Comparison of ENCODE assay signal across 8 cellular contexts in genomic region chr21:44428281-44428942, GRCh38. TPM values are rescaled to one million over a fixed set of nuclear protein-coding genes. Genes with fewer than 3 reads are reported as not detected.
DNase-seq lines count a peak whose midpoint lies in the region; ATAC-seq and TF ChIP-seq lines count a peak whose summit lies in the region.

No MANE protein-coding gene starts in this region.

- no peak overlapping the region for H3K27ac Mint-ChIP-seq in CD4-positive, alpha-beta T cell

- no peaks in the 10 kb centered on the region for H3K9me2 ChIP-seq in Karpas-422 (replicated peaks; ENCODE audit: insufficient read depth, low read length)

- H3K4me1 Mint-ChIP-seq in CD4-positive, alpha-beta T cell (ENCODE audit: low read depth), result no peaks in the 10 kb centered on the region

- H3K27ac ChIP-seq in CD4-positive, alpha-beta T cell (ENCODE audit: low read depth, low read length), result no peak overlapping the region
- H3K27ac ChIP-seq in Karpas-422 (ENCODE audit: low read length) (no peak overlapping the region), WERI-Rb-1 (no peak overlapping the region)

- H2AFZ ChIP-seq in Karpas-422 (ENCODE audit: low read length), result no peak overlapping the region

- peaks cover 9% of the 10 kb centered on the region for H3K9me3 ChIP-seq in CD4-positive, alpha-beta T cell (ENCODE audit: control insufficient read depth, low read length)
- H3K9me3 ChIP-seq in Karpas-422 (ENCODE audit: low read length) (peaks cover 23% of the 10 kb centered on the region), WERI-Rb-1 (ENCODE audit: severe bottlenecking) (peaks cover 19% of the 10 kb centered on the region)

- peak in 9 of 10 experiments; percentile 10 to 68 (median 45) for DNase-seq in CD4-positive, alpha-beta T cell
- DNase-seq in Karpas-422, result peak; percentile 83
- peak; percentile 27 for DNase-seq in WERI-Rb-1
- peak; percentile 21 for DNase-seq in cerebellar cortex (ENCODE audit: low spot score)
- peak; percentile 37 for DNase-seq in stimulated activated CD4-positive, alpha-beta T cell treated with anti-CD3 and anti-CD28 coated beads, Interleukin-4, amount 100 ng/mL, for 24 hours
- no peak for DNase-seq in HK-2 (ENCODE audit: unreplicated experiment)
- no peak for DNase-seq in OCI-M2 (lab: John Stamatoyannopoulos, UW; ENCODE audit: unreplicated experiment)

- no peak overlapping the region for H3K4me2 ChIP-seq in Karpas-422 (ENCODE audit: low read depth, low read length, poor library complexity, severe bottlenecking)

- no peak overlapping the region for H3K9ac ChIP-seq in Karpas-422 (ENCODE audit: low read length)

- H3K27me3 Mint-ChIP-seq in CD4-positive, alpha-beta T cell, result no peaks in the 10 kb centered on the region

- H3K79me2 ChIP-seq in Karpas-422 (ENCODE audit: low read length), result no peaks in the 10 kb centered on the region

- no peaks in the 10 kb centered on the region for H3K27me3 ChIP-seq in CD4-positive, alpha-beta T cell (ENCODE audit: control insufficient read depth, insufficient read depth, low read length)
- H3K27me3 ChIP-seq in Karpas-422 (ENCODE audit: low read length), result no peaks in the 10 kb centered on the region
- no peaks in the 10 kb centered on the region for H3K27me3 ChIP-seq in WERI-Rb-1 (ENCODE audit: insufficient read depth, low read depth, severe bottlenecking)

- CTCF ChIA-PET in CD4-positive, alpha-beta T cell (lab: Charles Lee), result no interaction called here

- H3K4me3 ChIP-seq in Karpas-422 (ENCODE audit: low read length), result no peak overlapping the region
- no peak overlapping the region for H3K4me3 ChIP-seq in WERI-Rb-1 (ENCODE audit: low read depth, low read length)

- H4K20me1 ChIP-seq in Karpas-422 (ENCODE audit: insufficient read depth, low read depth, low read length), result no peaks in the 10 kb centered on the region

- peaks cover 6% of the 10 kb centered on the region for H3K9me3 Mint-ChIP-seq in CD4-positive, alpha-beta T cell

- no peaks in the 10 kb centered on the region for H3K36me3 Mint-ChIP-seq in CD4-positive, alpha-beta T cell (ENCODE audit: low read depth)

- H3K4me1 ChIP-seq in Karpas-422 (ENCODE audit: low read length), result no peaks in the 10 kb centered on the region

- POLR2A ChIA-PET in CD4-positive, alpha-beta T cell (lab: Charles Lee), result interaction anchor here (0.6 to 0.9 kb wide), 4 partner anchors 10 to 384 kb away, joined by 3 read pairs; no protein-coding TSS in a partner anchor

- ATAC-seq in CD4-positive, alpha-beta T cell (ENCODE audit: poor library complexity), result peak; percentile 87
- ATAC-seq in HG03571 (IDR thresholded peaks at IDR 0.05; ENCODE audit: unreplicated experiment), result no peak

- intact Hi-C loops in CD4-positive, alpha-beta T cell (cut with DNase I, micrococcal nuclease), result loop anchor here in 1 of 2 experiments (1.0 kb wide), 1 partner anchor 27 kb away; the partner anchor contains the start of gene LRRC3

- H3K4me3 Mint-ChIP-seq in CD4-positive, alpha-beta T cell, result no peak overlapping the region

- no peak for TF ChIP-seq CTCF in CD4-positive, alpha-beta T cell (IDR thresholded peaks at IDR 0.05)
- no peak for TF ChIP-seq CTCF in WERI-Rb-1 (IDR thresholded peaks at IDR 0.05; ENCODE audit: low read depth, low read length)

- H3K36me3 ChIP-seq in Karpas-422 (ENCODE audit: insufficient read depth, low read length) (no peaks in the 10 kb centered on the region), WERI-Rb-1 (no peaks in the 10 kb centered on the region)

RNA-seq across cellular contexts. Expression of gene LRRC3, which starts 26.9 kb away (rescaled TPM):
- total RNA-seq in CD4-positive, alpha-beta T cell, result under 1 TPM; 0.55 to 0.61 TPM
- not detected in 2 replicates for total RNA-seq in Karpas-422 (2014; rRNA removed; shearing (Covaris generic); ENCODE audit: low replicate concordance)

Comparison
In these comparisons a context has a peak if more than half of its experiments do, and no peak if none do; other contexts are left out.
1. DNase-seq: peak in CD4-positive, alpha-beta T cell (9 of 10), Karpas-422 (single experiment), WERI-Rb-1 (single experiment), cerebellar cortex (single experiment) and stimulated activated CD4-positive, alpha-beta T cell treated with anti-CD3 and anti-CD28 coated beads, Interleukin-4, amount 100 ng/mL, for 24 hours (single experiment); none in HK-2 (single experiment) and OCI-M2 (single experiment).